8 cellular contexts compared by ENCODE assay signal in genomic region chr11:64762277-64762915, GRCh38. TPM values are rescaled to one million over a fixed set of nuclear protein-coding genes. Genes with fewer than 3 reads are reported as not detected.
DNase-seq lines count a peak whose midpoint lies in the region; ATAC-seq and TF ChIP-seq lines count a peak whose summit lies in the region.

No MANE protein-coding gene starts in this region.

- ATAC-seq in CD8-positive, alpha-beta T cell, result no peak
- ATAC-seq in GM18861 (IDR thresholded peaks at IDR 0.05; ENCODE audit: unreplicated experiment), result no peak

- H3K4me3 Mint-ChIP-seq in CD8-positive, alpha-beta T cell, result peak overlapping the region; percentile 74
- H3K4me3 Mint-ChIP-seq in IgD-negative memory B cell, result peak overlapping the region; percentile 55 to 91 (median 75)
- peak overlapping the region; percentile 68 for H3K4me3 Mint-ChIP-seq in nephron progenitor cell

- H3K27ac ChIP-seq in CD8-positive, alpha-beta T cell (ENCODE audit: low read depth, low read length), result peak overlapping the region; percentile 12
- H3K27ac ChIP-seq in cingulate gyrus (ENCODE audit: low read depth, low read length), result peak overlapping the region; percentile 54

- POLR2A ChIA-PET in CD8-positive, alpha-beta T cell (lab: Charles Lee), result interaction anchor here (1.0 to 14.1 kb wide), 4 partner anchors 8 to 23 kb away, joined by 3 to 342 read pairs (median 94); partner anchors contain the start of genes RASGRP2 and SF1

- CTCF ChIA-PET in CD8-positive, alpha-beta T cell (lab: Charles Lee), result interaction anchor here (1.5 to 19.3 kb wide), 3 partner anchors 9 to 18 kb away, joined by 4 to 474 read pairs (median 69); partner anchors contain the start of gene RASGRP2

- H3K27me3 Mint-ChIP-seq in CD8-positive, alpha-beta T cell (ENCODE audit: low read depth), result no peaks in the 10 kb centered on the region
- peaks cover 3% of the 10 kb centered on the region for H3K27me3 Mint-ChIP-seq in IgD-negative memory B cell
- peaks cover 3% of the 10 kb centered on the region for H3K27me3 Mint-ChIP-seq in nephron progenitor cell (ENCODE audit: low read depth, poor library complexity)

- peak in 1 of 7 experiments; percentile 22 for DNase-seq in CD8-positive, alpha-beta T cell
- DNase-seq in nephron progenitor cell (no peak), ACHN (no peak), NCI-H446 (lab: John Stamatoyannopoulos, UW) (no peak)
- DNase-seq in stimulated activated naive CD4-positive, alpha-beta T cell treated with Interleukin-2 at 50 U/mL for 16 hours (lab: John Stamatoyannopoulos, UW), result no peak

- no peaks in the 10 kb centered on the region for H3K9me3 ChIP-seq in CD8-positive, alpha-beta T cell (ENCODE audit: low read length)

- no peaks in the 10 kb centered on the region for H3K9me3 Mint-ChIP-seq in CD8-positive, alpha-beta T cell
- no peaks in the 10 kb centered on the region for H3K9me3 Mint-ChIP-seq in IgD-negative memory B cell
- no peaks in the 10 kb centered on the region for H3K9me3 Mint-ChIP-seq in nephron progenitor cell

- H3K36me3 ChIP-seq in CD8-positive, alpha-beta T cell (ENCODE audit: insufficient read depth, low read length), result peaks cover 19% of the 10 kb centered on the region

- no peak overlapping the region for H3K4me3 ChIP-seq in CD8-positive, alpha-beta T cell (ENCODE audit: low read depth, low read length)

- no peak for TF ChIP-seq CTCF in CD8-positive, alpha-beta T cell (IDR thresholded peaks at IDR 0.05)
- TF ChIP-seq CTCF in nephron progenitor cell (IDR thresholded peaks at IDR 0.05), result no peak

- H3K4me1 Mint-ChIP-seq in CD8-positive, alpha-beta T cell (ENCODE audit: low read depth), result peaks cover 78% of the 10 kb centered on the region
- peaks cover 39 to 50% (median 40%) of the 10 kb centered on the region in 3 donors for H3K4me1 Mint-ChIP-seq in IgD-negative memory B cell
- peaks cover 97% of the 10 kb centered on the region for H3K4me1 Mint-ChIP-seq in nephron progenitor cell

- intact Hi-C loops in CD8-positive, alpha-beta T cell (cut with DNase I, micrococcal nuclease), result loop anchor here in 1 of 2 experiments (5.0 kb wide), 1 partner anchor 115 kb away; the partner anchor contains the start of gene EHD1

- H3K36me3 Mint-ChIP-seq in CD8-positive, alpha-beta T cell, result peaks cover 49% of the 10 kb centered on the region
- H3K36me3 Mint-ChIP-seq in IgD-negative memory B cell (peaks cover 8% of the 10 kb centered on the region), nephron progenitor cell (ENCODE audit: low read depth) (peaks cover 34% of the 10 kb centered on the region)

- peak overlapping the region; percentile 87 for H3K27ac Mint-ChIP-seq in CD8-positive, alpha-beta T cell
- peak overlapping the region; percentile 95 to 99 (median 99) for H3K27ac Mint-ChIP-seq in IgD-negative memory B cell
- H3K27ac Mint-ChIP-seq in nephron progenitor cell, result peak overlapping the region; percentile 46

- in situ Hi-C loops in ACHN (cut with HindIII; ENCODE audit: low pct_ligation_motif_present, low pct_unique_long_range_greater_than_20kb, low sequenced_read_pairs), result no loop called here

- H3K27me3 ChIP-seq in CD8-positive, alpha-beta T cell (ENCODE audit: insufficient read depth, low read length), result no peaks in the 10 kb centered on the region

- peaks cover 96% of the 10 kb centered on the region for H3K4me1 ChIP-seq in CD8-positive, alpha-beta T cell (ENCODE audit: insufficient read depth, low read length)

RNA-seq across cellular contexts. Expression of gene PYGM, which starts 2.6 kb away (rescaled TPM):
- total RNA-seq in CD8-positive, alpha-beta T cell, result 1 to 10 TPM; 4.7 to 5.5 TPM
- polyA plus RNA-seq in IgD-negative memory B cell, result 2.0 TPM

RNA-seq across cellular contexts. Expression of gene SF1, which starts 15.9 kb away (rescaled TPM):
- 1,000 to 10,000 TPM; 1,574 to 1,625 TPM for total RNA-seq in CD8-positive, alpha-beta T cell
- 170 TPM for polyA plus RNA-seq in IgD-negative memory B cell

RNA-seq across cellular contexts. Expression of gene RASGRP2, which starts 18.5 kb away (rescaled TPM):
- total RNA-seq in CD8-positive, alpha-beta T cell, result 100 to 1,000 TPM; 468 to 472 TPM
- polyA plus RNA-seq in IgD-negative memory B cell, result 350 TPM

RNA-seq across cellular contexts. Expression of gene NRXN2, which starts 39.4 kb away (rescaled TPM):
- under 1 TPM; 0.17 to 0.43 TPM for total RNA-seq in CD8-positive, alpha-beta T cell
- polyA plus RNA-seq in IgD-negative memory B cell, result not detected

RNA-seq across cellular contexts. Expression of gene MAP4K2, which starts 40.6 kb away (rescaled TPM):
- total RNA-seq in CD8-positive, alpha-beta T cell, result 10 to 100 TPM; 56.2 to 60.1 TPM
- polyA plus RNA-seq in IgD-negative memory B cell, result 68.1 TPM

Comparison
In these comparisons a context has a peak if more than half of its experiments do, and no peak if none do; other contexts are left out.
1. H3K27ac Mint-ChIP-seq: peak in every context shown above with its lines; median percentile 99 in IgD-negative memory B cell; 87 in CD8-positive, alpha-beta T cell; 46 in nephron progenitor cell.